ENCODE assay signal across 9 cellular contexts in genomic region chr9:124222918-124223720, GRCh38. TPM values are rescaled to one million over a fixed set of nuclear protein-coding genes. Genes with fewer than 3 reads are reported as not detected.
DNase-seq lines count a peak whose midpoint lies in the region; ATAC-seq, FAIRE-seq and TF ChIP-seq lines count a peak whose summit lies in the region.
"Had no signal": no experiment of that assay in that cellular context is flagged by ENCODE, and none has a peak within 500 bp of the region (broad histone marks: within the 10 kb centered on the region; RNA-seq: fewer than 3 reads in every experiment).

No MANE protein-coding gene starts in this region.

- BruUV-seq in HepG2 (replicated peaks; lab: Mats Ljungman, UMichigan), result no TSS peak

- H3K4me2 ChIP-seq in KMS-11 (peak overlapping the region; percentile 13; the same call in 1 of the 2 replicates), HepG2 (ENCODE audit: low read depth, low read length) (peak overlapping the region; percentile 71)

- ATAC-seq in HepG2 (peak; percentile 88), HG03469 (IDR thresholded peaks at IDR 0.05; ENCODE audit: unreplicated experiment) (no peak)

- DNase-seq in AG08395 (ENCODE audit: low spot score), result peak; percentile 62
- DNase-seq in amniotic epithelial cell (ENCODE audit: low read depth), result peak; percentile 27
- DNase-seq in HepG2 (ENCODE audit: low spot score), result peak; percentile 96
- DNase-seq in GM10266 (ENCODE audit: extremely low spot score), result no peak
- no peak for DNase-seq in brain microvascular endothelial cell
- no peak for DNase-seq in activated T-cell treated with anti-CD3 and anti-CD28 coated beads, Interleukin-2, amount 50 U/mL, for 48 hours

- H3K27me3 ChIP-seq in KMS-11 (ENCODE audit: insufficient read depth, low read depth), result no peaks in the 10 kb centered on the region
- no peaks in the 10 kb centered on the region for H3K27me3 ChIP-seq in HepG2 (ENCODE audit: control insufficient read depth in 1 of 2, insufficient read depth in 2 of 2, low read length in 2 of 2)
- H3K27me3 ChIP-seq in brain microvascular endothelial cell (replicated peaks), result no peaks in the 10 kb centered on the region

- H3K79me2 ChIP-seq in KMS-11 (ENCODE audit: insufficient read depth, low read depth), result no peaks in the 10 kb centered on the region
- H3K79me2 ChIP-seq in HepG2 (ENCODE audit: insufficient read depth, low read length), result no peaks in the 10 kb centered on the region

- H3K36me3 ChIP-seq in KMS-11 (ENCODE audit: insufficient read depth) (no peaks in the 10 kb centered on the region), HepG2 (replicated peaks in 1 of 2; ENCODE audit: control insufficient read depth in 1 of 2, insufficient read depth in 2 of 2, low read length in 2 of 2) (no peaks in the 10 kb centered on the region), brain microvascular endothelial cell (replicated peaks) (no peaks in the 10 kb centered on the region)

- FAIRE-seq in HepG2 (lab: Jason Lieb, UNC), result peak; percentile 98

- no peaks in the 10 kb centered on the region for H4K20me1 ChIP-seq in KMS-11 (ENCODE audit: insufficient read depth)
- no peaks in the 10 kb centered on the region for H4K20me1 ChIP-seq in HepG2 (ENCODE audit: insufficient read depth, low read length)

- peaks cover 45% of the 10 kb centered on the region for H3K4me1 ChIP-seq in KMS-11 (ENCODE audit: low read depth, poor library complexity, severe bottlenecking)
- peaks cover 65% of the 10 kb centered on the region for H3K4me1 ChIP-seq in HepG2 (ENCODE audit: insufficient read depth, low read length)

- H3K9ac ChIP-seq in KMS-11, result no peak overlapping the region
- H3K9ac ChIP-seq in HepG2 (ENCODE audit: insufficient read depth, low read depth, low read length), result peak overlapping the region; percentile 40

- H3K27ac ChIP-seq in KMS-11, result no peak overlapping the region
- H3K27ac ChIP-seq in HepG2 (ENCODE audit: extremely low read length, insufficient read depth, low read length), result peak overlapping the region; percentile 60
- H3K27ac ChIP-seq in brain microvascular endothelial cell, result no peak overlapping the region

- TF ChIP-seq RAD21 in HepG2 (CRISPR knock-in tag; IDR thresholded peaks at IDR 0.05), result peak; percentile 21; the same call in 1 of the 2 replicates

- intact Hi-C loops in HepG2 (cut with micrococcal nuclease; ENCODE audit: unreplicated experiment), result loop anchor here (5.0 kb wide), 2 partner anchors 34 to 81 kb away; partner anchors contain the start of gene NEK6

- H3K4me3 ChIP-seq in KMS-11 (IDR thresholded peaks at IDR 0.05; ENCODE audit: insufficient read depth, low read depth, low read length), result no peak overlapping the region
- H3K4me3 ChIP-seq in HepG2 (replicated peaks in 1 of 3; ENCODE audit: insufficient read depth in 1 of 3, low read depth in 2 of 3, low read length in 3 of 3), result peak overlapping the region in 1 of 3 experiments; percentile 47; a peak in 2 of 6 replicates
- no peak overlapping the region for H3K4me3 ChIP-seq in brain microvascular endothelial cell (ENCODE audit: low read depth, low read length)
- H3K4me3 ChIP-seq: skin epidermis had no signal

- H2AFZ ChIP-seq in KMS-11 (ENCODE audit: low read depth) (no peak overlapping the region), HepG2 (ENCODE audit: low read length) (no peak overlapping the region)

- no peaks in the 10 kb centered on the region for H3K9me3 ChIP-seq in HepG2 (ENCODE audit: low read length)

- WGBS in HepG2 (ENCODE audit: low lambda C conversion rate), result 34% methylated on average over 10 of the region's 10 CpGs

- no peak for TF ChIP-seq POLR2A in HepG2 (IDR thresholded peaks at IDR 0.05; ENCODE audit: insufficient read depth in 1 of 2, low read depth in 2 of 2, low read length in 2 of 2)

- TF ChIP-seq EP300 in HepG2 (IDR thresholded peaks at IDR 0.05; ENCODE audit: low read depth in 2 of 2, low read length in 2 of 2) (peak; percentile 89 to 93), HepG2 (CRISPR knock-in tag; IDR thresholded peaks at IDR 0.05; ENCODE audit: borderline replicate concordance) (peak; percentile 90)

- TF ChIP-seq CTCF in KMS-11 (conservative IDR thresholded peaks at IDR 0.05; ENCODE audit: low read depth, low read length), result no peak
- peak; percentile 25 for TF ChIP-seq CTCF in HepG2 (CRISPR knock-in tag; IDR thresholded peaks at IDR 0.05)
- TF ChIP-seq CTCF in GM10266 (IDR thresholded peaks at IDR 0.05; ENCODE audit: control insufficient read depth, insufficient read depth, low read depth, missing control alignments), result no peak
- no peak for TF ChIP-seq CTCF in brain microvascular endothelial cell (IDR thresholded peaks at IDR 0.05; ENCODE audit: low read depth, low read length, missing control alignments)

- POLR2A ChIA-PET in HepG2 (lab: Yijun Ruan, JAX), result interaction anchor here (0.6 to 2.6 kb wide), 7 partner anchors 34 to 753 kb away, joined by 3 to 20 read pairs (median 3); no protein-coding TSS in a partner anchor

- in situ Hi-C loops in HepG2 (cut with HindIII; ENCODE audit: extremely low pct_ligation_motif_present, low pct_unique_long_range_greater_than_20kb), result no loop called here
- in situ Hi-C loops in brain microvascular endothelial cell (cut with HindIII; ENCODE audit: low pct_ligation_motif_present, low sequenced_read_pairs), result no loop called here

- CTCF ChIA-PET in HepG2 (lab: Yijun Ruan, JAX; ENCODE audit: low intra/inter-chr PET ratio, low total read pairs), result no interaction called here

TF ChIP-seq in HepG2, 621 proteins besides CTCF, POLR2A, EP300 and RAD21 (continues in another document):
- TF ChIP-seq ZNF142 (CRISPR knock-in tag; IDR thresholded peaks at IDR 0.05) (no peak), PHF5A (CRISPR knock-in tag; IDR thresholded peaks at IDR 0.05; ENCODE audit: low read depth, unreplicated experiment) (peak; percentile 84), ZNF703 (CRISPR knock-in tag; IDR thresholded peaks at IDR 0.05; ENCODE audit: borderline replicate concordance) (0 out of 2 replicates have a peak, but pooled peaks have one; percentile 51), NFKB2 (CRISPR knock-in tag; IDR thresholded peaks at IDR 0.05; ENCODE audit: borderline replicate concordance) (0 out of 2 replicates have a peak, but pooled peaks have one; percentile 55)

RNA-seq across cellular contexts. Expression of gene NEK6, which starts 34.6 kb away (rescaled TPM):
- 30.4 and 44.7 TPM in 2 replicates for total RNA-seq in HepG2 (2016; rRNA removed; fragmentation: Illumina TruSeq; extraction: Trizol)
- total RNA-seq in HepG2 (2016; cell fraction: cytosol; rRNA removed; fragmentation: Illumina TruSeq; extraction: Trizol; ENCODE audit: low read depth), result 24.6 and 26.3 TPM in 2 replicates
- 33.2 and 37.5 TPM in 2 replicates for total RNA-seq in HepG2 (2016; cell fraction: insoluble cytoplasmic fraction; rRNA removed; fragmentation: Illumina TruSeq; extraction: Trizol)
- 49.4 and 52.7 TPM in 2 replicates for total RNA-seq in HepG2 (2016; cell fraction: membrane; rRNA removed; fragmentation: Illumina TruSeq; extraction: Trizol)
- total RNA-seq in HepG2 (2016; cell fraction: nucleus; rRNA removed; fragmentation: Illumina TruSeq; extraction: Trizol), result 18.1 and 19.8 TPM in 2 replicates
- 119 and 127 TPM in 2 replicates for polyA plus RNA-seq in HepG2 (2011; rRNA removed)
- 131 and 138 TPM in 2 replicates for polyA plus RNA-seq in HepG2 (2011; cell fraction: cytosol; rRNA removed)
- polyA plus RNA-seq in HepG2 (2011; cell fraction: nucleus; rRNA removed), result 94.1 and 101 TPM in 2 replicates
- 75.9 and 86.0 TPM in 2 replicates for polyA plus RNA-seq in HepG2 (2012)
- polyA plus RNA-seq in HepG2 (2016; cell fraction: cytosol; fragmentation: Illumina TruSeq; extraction: Trizol; ENCODE audit: low read depth), result 55.6 and 62.7 TPM in 2 replicates
- polyA plus RNA-seq in HepG2 (2016; cell fraction: insoluble cytoplasmic fraction; fragmentation: Illumina TruSeq; extraction: Trizol; ENCODE audit: low read depth), result 71.0 and 74.4 TPM in 2 replicates
- polyA plus RNA-seq in HepG2 (2016; cell fraction: membrane; fragmentation: Illumina TruSeq; extraction: Trizol; ENCODE audit: low read depth), result 68.1 and 79.5 TPM in 2 replicates
- 41.9 and 42.8 TPM in 2 replicates for polyA plus RNA-seq in HepG2 (2016; cell fraction: nucleus; fragmentation: Illumina TruSeq; extraction: Trizol; ENCODE audit: insufficient read depth, low read depth)
- 13.4 and 281 TPM in 2 replicates for polyA minus RNA-seq in HepG2 (2011; rRNA and poly(A)+ RNA removed; ENCODE audit: low replicate concordance)
- 74.6 and 87.4 TPM in 2 replicates for polyA minus RNA-seq in HepG2 (2011; cell fraction: cytosol; rRNA and poly(A)+ RNA removed)
- 49.3 and 50.8 TPM in 2 replicates for polyA minus RNA-seq in HepG2 (2011; cell fraction: nucleus; rRNA and poly(A)+ RNA removed)

Comparison
In these comparisons a context has a peak if more than half of its experiments do, and no peak if none do; other contexts are left out.
1. DNase-seq: peak in AG08395 (single experiment), amniotic epithelial cell (single experiment) and HepG2 (single experiment); none in GM10266 (single experiment), brain microvascular endothelial cell (single experiment) and activated T-cell treated with anti-CD3 and anti-CD28 coated beads, Interleukin-2, amount 50 U/mL, for 48 hours (0 of 2).